ENCODE assay signal across 1 cellular context in genomic region chr1:44784094-44785026, GRCh38.
TF ChIP-seq lines count a peak whose summit lies in the region.

No MANE protein-coding gene starts in this region.

TF ChIP-seq in IMR-90, 13 proteins besides CTCF, POLR2A, EP300 and RAD21 (continued from another document):
- TF ChIP-seq, protein P1, sequence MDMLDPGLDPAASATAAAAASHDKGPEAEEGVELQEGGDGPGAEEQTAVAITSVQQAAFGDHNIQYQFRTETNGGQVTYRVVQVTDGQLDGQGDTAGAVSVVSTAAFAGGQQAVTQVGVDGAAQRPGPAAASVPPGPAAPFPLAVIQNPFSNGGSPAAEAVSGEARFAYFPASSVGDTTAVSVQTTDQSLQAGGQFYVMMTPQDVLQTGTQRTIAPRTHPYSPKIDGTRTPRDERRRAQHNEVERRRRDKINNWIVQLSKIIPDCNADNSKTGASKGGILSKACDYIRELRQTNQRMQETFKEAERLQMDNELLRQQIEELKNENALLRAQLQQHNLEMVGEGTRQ (IDR thresholded peaks at IDR 0.05; ENCODE audit: low read depth, low read length) = no peak
- no peak for TF ChIP-seq NFE2L2 (IDR thresholded peaks at IDR 0.05; ENCODE audit: low read depth, low read length)
- TF ChIP-seq CEBPB (IDR thresholded peaks at IDR 0.05; ENCODE audit: low read depth, low read length) = no peak
- no peak for TF ChIP-seq BHLHE40 (IDR thresholded peaks at IDR 0.05; ENCODE audit: low read depth, low read length)
- TF ChIP-seq FOS (IDR thresholded peaks at IDR 0.05; ENCODE audit: low read depth, low read length) = no peak
- TF ChIP-seq SMC3 (IDR thresholded peaks at IDR 0.05; ENCODE audit: low read depth, low read length) = no peak
- no peak for TF ChIP-seq RCOR1 (IDR thresholded peaks at IDR 0.05; ENCODE audit: insufficient replicate concordance, low read length)
- no peak for TF ChIP-seq MAFK (IDR thresholded peaks at IDR 0.05; ENCODE audit: low read depth, low read length)
- no peak for TF ChIP-seq MXI1 (IDR thresholded peaks at IDR 0.05; ENCODE audit: borderline replicate concordance, low read depth, low read length)
- no peak for TF ChIP-seq RFX5 (IDR thresholded peaks at IDR 0.05; ENCODE audit: low read depth, low read length)
- TF ChIP-seq, protein P2, sequence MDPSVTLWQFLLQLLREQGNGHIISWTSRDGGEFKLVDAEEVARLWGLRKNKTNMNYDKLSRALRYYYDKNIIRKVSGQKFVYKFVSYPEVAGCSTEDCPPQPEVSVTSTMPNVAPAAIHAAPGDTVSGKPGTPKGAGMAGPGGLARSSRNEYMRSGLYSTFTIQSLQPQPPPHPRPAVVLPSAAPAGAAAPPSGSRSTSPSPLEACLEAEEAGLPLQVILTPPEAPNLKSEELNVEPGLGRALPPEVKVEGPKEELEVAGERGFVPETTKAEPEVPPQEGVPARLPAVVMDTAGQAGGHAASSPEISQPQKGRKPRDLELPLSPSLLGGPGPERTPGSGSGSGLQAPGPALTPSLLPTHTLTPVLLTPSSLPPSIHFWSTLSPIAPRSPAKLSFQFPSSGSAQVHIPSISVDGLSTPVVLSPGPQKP (IDR thresholded peaks at IDR 0.05; ENCODE audit: borderline replicate concordance, low read depth, low read length) = no peak
TF ChIP-seq in IMR-90: peak in this region for 0.
